Comparison of ENCODE assay signal across 16 cellular contexts in the genomic region with DNA sequence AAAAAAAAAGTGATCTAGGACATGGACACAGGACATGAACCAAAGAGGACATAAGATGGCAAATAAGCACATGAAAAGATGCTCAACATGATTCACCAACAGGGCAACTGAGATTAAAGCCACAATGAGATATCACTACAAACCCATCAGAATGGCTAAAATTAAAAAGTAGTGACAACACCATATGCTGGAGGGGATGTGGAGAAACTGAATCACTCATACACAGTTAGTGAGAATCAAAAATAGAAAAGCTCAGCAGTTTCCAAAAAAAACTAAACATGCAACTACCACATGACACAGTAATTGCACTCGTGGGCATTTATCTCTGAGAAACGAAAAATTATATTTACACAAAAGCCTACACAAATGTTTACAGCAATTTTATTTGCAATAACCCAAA. TPM values are rescaled to one million over a fixed set of nuclear protein-coding genes. Genes with fewer than 3 reads are reported as not detected.
DNase-seq lines count a peak whose midpoint lies in the region; ATAC-seq, FAIRE-seq and TF ChIP-seq lines count a peak whose summit lies in the region.
"Had no signal": no experiment of that assay in that cellular context is flagged by ENCODE, and none has a peak within 500 bp of the region (broad histone marks: within the 10 kb centered on the region; RNA-seq: fewer than 3 reads in every experiment).

No MANE protein-coding gene starts in this region.

- no peaks in the 10 kb centered on the region for H3K79me2 ChIP-seq in GM23248 (ENCODE audit: insufficient read depth)

- no peaks in the 10 kb centered on the region for H4K20me1 ChIP-seq in GM23248 (ENCODE audit: insufficient read depth)

- TF ChIP-seq CTCF in A549 (IDR thresholded peaks at IDR 0.05) (no peak), ascending aorta (IDR thresholded peaks at IDR 0.05) (no peak), ovary (IDR thresholded peaks at IDR 0.05) (no peak)

- H3K9me3 ChIP-seq in A549 (peaks cover 5% of the 10 kb centered on the region; the same call in 1 of the 3 replicates), GM23248 (ENCODE audit: low read depth) (no peaks in the 10 kb centered on the region), ascending aorta (no peaks in the 10 kb centered on the region), ovary (no peaks in the 10 kb centered on the region)
- H3K9me3 ChIP-seq: transverse colon had no signal

- POLR2A ChIA-PET in A549 (lab: Yijun Ruan, JAX) = no interaction called here

- no peak overlapping the region for H3K4me3 Mint-ChIP-seq in immature natural killer cell
- H3K4me3 Mint-ChIP-seq: B cell, mesothelial cell of epicardium had no signal

- no peak for TF ChIP-seq RAD21 in A549 (conservative IDR thresholded peaks at IDR 0.05 in 1 of 2, IDR thresholded peaks at IDR 0.05 in 1 of 2)

- FAIRE-seq in A549 (lab: Jason Lieb, UNC) = no peak
- FAIRE-seq: colon had no signal

- TF ChIP-seq EP300 in A549 (IDR thresholded peaks at IDR 0.05) (no peak), ovary (IDR thresholded peaks at IDR 0.05) (no peak)

- no peak overlapping the region for H3K9ac ChIP-seq in GM23248

- no peaks in the 10 kb centered on the region for H3K27me3 ChIP-seq in GM23248 (replicated peaks; ENCODE audit: insufficient read depth)
- no peaks in the 10 kb centered on the region for H3K27me3 ChIP-seq in ascending aorta
- H3K27me3 ChIP-seq in ovary = no peaks in the 10 kb centered on the region
- H3K27me3 ChIP-seq: transverse colon had no signal

- H3K9me2 ChIP-seq in GM23248 (ENCODE audit: insufficient read depth) = no peaks in the 10 kb centered on the region

- H3K27ac Mint-ChIP-seq in immature natural killer cell = no peak overlapping the region
- H3K27ac Mint-ChIP-seq: B cell, mesothelial cell of epicardium had no signal

- H3K36me3 ChIP-seq in GM23248 (ENCODE audit: low read depth) = no peaks in the 10 kb centered on the region
- H3K36me3 ChIP-seq in ascending aorta = no peaks in the 10 kb centered on the region
- no peaks in the 10 kb centered on the region for H3K36me3 ChIP-seq in ovary
- H3K36me3 ChIP-seq: transverse colon had no signal

- CTCF ChIA-PET in A549 (lab: Yijun Ruan, JAX) = no interaction called here

- intact Hi-C loops in ascending aorta (cut with DNase I) (no loop called here), ovary (cut with DNase I) (no loop called here)

- in situ Hi-C loops in GM23248 (cut with MboI) = no loop called here

- DNase-seq in A549 (ENCODE audit: low read depth in 1 of 2, low spot score in 1 of 2) (no peak), GM23248 (peak; percentile 75), ascending aorta (ENCODE audit: low spot score in 2 of 2) (no peak), myocyte (ENCODE audit: low read depth) (peak; percentile 63), immature natural killer cell (no peak), T-helper 9 cell (no peak), mesenteric fat pad (ENCODE audit: low spot score) (no peak), ovary (no peak)
- DNase-seq: NCI-H2171; NK-92 treated with Interleukin-12 subunit alpha and Interleukin-12 subunit beta, amount 100 ng/mL, for 24 hours; occipital lobe; SIG-M5; transverse colon had no signal

- no peak for TF ChIP-seq POLR2A in A549 (IDR thresholded peaks at IDR 0.05; ENCODE audit: low read length)
- TF ChIP-seq POLR2A in ovary (IDR thresholded peaks at IDR 0.05) = no peak

- WGBS in A549 (ENCODE audit: missing lambda C conversion rate) = 49% methylated on average over 2 of the region's 2 CpGs
- 0 to 3% methylated on average over 2 of the region's 2 CpGs for WGBS in GM23248 (ENCODE audit: low coverage in 1 of 2, low lambda C conversion rate in 2 of 2, missing lambda C conversion rate in 2 of 2), 2 experiments
- 13 to 31% (median 28%) methylated on average over 2 of the region's 2 CpGs for WGBS in ovary, 3 donors

- H3K4me1 ChIP-seq in A549 (no peaks in the 10 kb centered on the region), GM23248 (ENCODE audit: insufficient read depth) (peaks cover 30% of the 10 kb centered on the region), ascending aorta (peaks cover 0 to 14% of the 10 kb centered on the region in 2 donors), ovary (ENCODE audit: insufficient read depth) (peaks cover 2% of the 10 kb centered on the region)
- H3K4me1 ChIP-seq: transverse colon had no signal

- ATAC-seq in A549 = no peak

- H3K9me3 Mint-ChIP-seq in immature natural killer cell = no peaks in the 10 kb centered on the region

- peaks cover 33% of the 10 kb centered on the region for H3F3A ChIP-seq in GM23248 (ENCODE audit: insufficient read depth)

- no peaks in the 10 kb centered on the region for H3K4me1 Mint-ChIP-seq in immature natural killer cell
- H3K4me1 Mint-ChIP-seq: mesothelial cell of epicardium had no signal

- H3K4me2 ChIP-seq in A549 (no peak overlapping the region), GM23248 (ENCODE audit: unreplicated experiment) (peak overlapping the region; percentile 9)

- no peak overlapping the region for H2AFZ ChIP-seq in GM23248

- H3K27me3 Mint-ChIP-seq in immature natural killer cell (ENCODE audit: low read depth in 3 of 3) = no peaks in the 10 kb centered on the region
- H3K27me3 Mint-ChIP-seq: B cell had no signal

- H3K36me3 Mint-ChIP-seq in immature natural killer cell = peaks cover 14 to 33% (median 28%) of the 10 kb centered on the region in 3 donors

- H3K4me3 ChIP-seq in A549 (no peak overlapping the region), GM23248 (peak overlapping the region; percentile 10; the same call in 1 of the 2 replicates), ascending aorta (no peak overlapping the region), ovary (no peak overlapping the region)
- H3K4me3 ChIP-seq: transverse colon had no signal

- H3K27ac ChIP-seq in A549 = no peak overlapping the region
- H3K27ac ChIP-seq in GM23248 = peak overlapping the region; percentile 70
- peak overlapping the region; percentile 74 to 80 for H3K27ac ChIP-seq in ascending aorta
- no peak overlapping the region for H3K27ac ChIP-seq in ovary

TF ChIP-seq in A549, 52 proteins besides CTCF, POLR2A, EP300 and RAD21:
- TF ChIP-seq MAFK (IDR thresholded peaks at IDR 0.05; ENCODE audit: partially characterized antibody) = peak; percentile 26
- TF ChIP-seq KDM1A (IDR thresholded peaks at IDR 0.05; ENCODE audit: low read depth) = no peak

RNA-seq across cellular contexts. Expression of a gene that starts 27.9 kb away (rescaled TPM):
- polyA plus RNA-seq in A549 (2011; rRNA removed) (0.08 and 0.11 TPM in 2 replicates), A549 (2017; fragmentation: RNase III; extraction: RNeasy Plus Mini Kit Qiagen cat#74134 plus additional on column Dnase treatment) (0.04 TPM in 1 of 3 replicates, not detected in the others), GM23248 (2016; fragmentation: Nextera tagmentation; extraction: Ambion mirVana) (13.4 and 14.8 TPM in 2 replicates), immature natural killer cell (under 1 TPM in 2 of 3 donors, not detected in 1; 0.10 to 0.12 TPM), ovary (1 to 10 TPM in 1 of 2 donors, under 1 TPM in 1; 0.30 to 5.4 TPM)
- not detected in 2 replicates for polyA plus RNA-seq in A549 (2012; cell fraction: cytosol; rRNA removed)
- not detected in 2 replicates for polyA plus RNA-seq in A549 (2012; cell fraction: nucleus; rRNA removed)
- not detected in 2 replicates for polyA minus RNA-seq in A549 (2011; rRNA and poly(A)+ RNA removed)
- 25.0 and 25.2 TPM in 2 replicates for total RNA-seq in GM23248 (2014; rRNA removed; shearing (Covaris generic))
- total RNA-seq in ascending aorta (12.8 TPM), myocyte (not detected in 2 replicates), mesenteric fat pad (4.6 TPM), ovary (1 to 10 TPM in 2 of 7 donors, under 1 TPM in 5; 0.17 to 1.1 (median 0.28) TPM)
- 0.29 TPM for polyA plus RNA-seq in myocyte (2012)

Comparison
In these comparisons a context has a peak if more than half of its experiments do, and no peak if none do; other contexts are left out.
1. DNase-seq: peak in GM23248 (single experiment) and myocyte (single experiment); none in A549 (0 of 2), ascending aorta (0 of 2), immature natural killer cell (0 of 3), T-helper 9 cell (single experiment), mesenteric fat pad (single experiment) and ovary (0 of 5).
2. H3K27ac ChIP-seq: peak in GM23248 (single experiment) and ascending aorta (2 of 2); none in A549 (0 of 2) and ovary (0 of 2).